8 cellular contexts compared by ENCODE assay signal in the genomic region with DNA sequence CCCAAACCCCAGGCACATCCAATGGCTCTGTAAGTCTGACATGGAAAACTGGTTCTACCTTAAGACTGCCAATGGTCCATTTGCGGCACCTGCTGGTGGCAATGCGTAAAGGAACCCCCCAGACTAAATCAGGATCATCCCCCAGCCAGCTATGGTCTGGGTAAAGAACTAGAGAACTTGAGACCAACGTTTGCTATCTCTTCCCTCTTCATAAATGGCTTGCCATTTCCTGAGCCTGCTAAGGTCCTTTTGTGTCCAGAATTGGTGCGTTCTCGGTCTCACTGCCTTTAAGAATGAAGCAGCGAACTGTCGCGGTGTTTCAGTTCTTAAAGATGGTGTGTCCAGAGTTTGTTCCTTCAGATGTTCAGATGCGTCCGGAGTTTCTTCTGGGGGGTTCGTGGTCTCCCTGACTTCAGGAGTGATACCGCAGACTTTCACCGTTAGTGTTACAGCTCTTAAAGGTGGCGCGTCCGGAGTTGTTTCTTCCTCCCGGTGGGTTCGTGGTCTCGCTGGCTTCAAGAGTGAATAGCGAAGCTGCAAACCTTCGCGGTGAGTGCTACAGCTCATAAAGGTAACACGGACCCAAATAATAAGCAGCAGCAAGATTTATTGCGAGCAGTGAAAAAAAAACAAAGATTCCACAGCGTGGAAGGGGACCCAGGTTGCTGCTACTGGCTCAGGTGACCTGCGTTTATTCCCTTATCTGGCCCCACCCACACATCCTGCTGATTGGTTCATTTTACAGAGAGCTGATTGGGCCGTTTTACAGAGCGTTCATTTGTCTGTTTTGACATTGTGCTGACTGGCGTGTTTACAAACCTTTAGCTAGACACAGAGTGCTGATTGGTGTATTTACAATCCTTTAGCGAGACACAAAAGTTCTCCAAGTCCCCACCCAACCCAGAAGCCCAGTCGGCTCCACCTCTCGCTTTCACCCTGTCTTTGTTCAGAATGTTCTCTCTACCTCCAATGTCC.
DNase-seq lines count a peak whose midpoint lies in the region; ATAC-seq, FAIRE-seq and TF ChIP-seq lines count a peak whose summit lies in the region.

No MANE protein-coding gene starts in this region.

- peak overlapping the region; percentile 86 for H3K4me3 Mint-ChIP-seq in activated CD4-positive, alpha-beta T cell treated with anti-CD3 and anti-CD28 coated beads for 36 hours
- peak overlapping the region; percentile 48 for H3K4me3 Mint-ChIP-seq in endothelial cell (ENCODE audit: unreplicated experiment)

- peak overlapping the region; percentile 78 for H3K27ac ChIP-seq in KOPT-K1 (ENCODE audit: low read depth, low read length, poor library complexity, severe bottlenecking)

- no peaks in the 10 kb centered on the region; the same call in 1 of the 2 replicates for H3K36me3 ChIP-seq in KOPT-K1 (ENCODE audit: insufficient read depth, low read length)

- ATAC-seq in GM21737 (IDR thresholded peaks at IDR 0.05; ENCODE audit: unreplicated experiment) = peak; percentile 59
- peak; percentile 76 for ATAC-seq in activated CD4-positive, alpha-beta T cell treated with anti-CD3 and anti-CD28 coated beads for 36 hours

- H3K36me3 Mint-ChIP-seq in activated CD4-positive, alpha-beta T cell treated with anti-CD3 and anti-CD28 coated beads for 36 hours (ENCODE audit: low read depth) = peaks cover 15% of the 10 kb centered on the region
- peaks cover 10% of the 10 kb centered on the region for H3K36me3 Mint-ChIP-seq in endothelial cell (ENCODE audit: low read depth, unreplicated experiment)

- peak overlapping the region; percentile 99 for H3K27ac Mint-ChIP-seq in activated CD4-positive, alpha-beta T cell treated with anti-CD3 and anti-CD28 coated beads for 36 hours
- peak overlapping the region; percentile 92 for H3K27ac Mint-ChIP-seq in endothelial cell (ENCODE audit: unreplicated experiment)

- H3K9me3 Mint-ChIP-seq in activated CD4-positive, alpha-beta T cell treated with anti-CD3 and anti-CD28 coated beads for 36 hours (ENCODE audit: low read depth) = no peaks in the 10 kb centered on the region
- no peaks in the 10 kb centered on the region for H3K9me3 Mint-ChIP-seq in endothelial cell (ENCODE audit: unreplicated experiment)

- no peaks in the 10 kb centered on the region for H3K27me3 Mint-ChIP-seq in activated CD4-positive, alpha-beta T cell treated with anti-CD3 and anti-CD28 coated beads for 36 hours
- peaks cover 3% of the 10 kb centered on the region for H3K27me3 Mint-ChIP-seq in endothelial cell (ENCODE audit: unreplicated experiment)

- no peak for TF ChIP-seq POLR2A in GM12892 (IDR thresholded peaks at IDR 0.05; ENCODE audit: low read depth, low read length)

- TF ChIP-seq CTCF in endothelial cell (IDR thresholded peaks at IDR 0.05; ENCODE audit: unreplicated experiment) (no peak), foreskin fibroblast (IDR thresholded peaks at IDR 0.05; ENCODE audit: low read depth, low read length) (no peak)

- DNase-seq in GM12892 (ENCODE audit: insufficient read length) (no peak), endothelial cell (ENCODE audit: low spot score) (no peak), foreskin fibroblast (no peak), GM03348 (ENCODE audit: low spot score) (no peak)
- DNase-seq in activated CD4-positive, alpha-beta T cell treated with anti-CD3 and anti-CD28 coated beads for 36 hours = peak; percentile 83
- peak; percentile 74 for DNase-seq in stimulated activated CD4-positive, alpha-beta T cell treated with anti-CD3 and anti-CD28 coated beads, Interleukin-15, amount 100 ng/mL, for 24 hours

- FAIRE-seq in GM12892 (lab: Jason Lieb, UNC) = peak; percentile 99

- no peak overlapping the region for H3K4me3 ChIP-seq in foreskin fibroblast (ENCODE audit: low read depth in 1 of 2, low read length in 2 of 2)

- CTCF ChIA-PET in activated CD4-positive, alpha-beta T cell treated with anti-CD3 and anti-CD28 coated beads for 36 hours (lab: Charles Lee) = interaction anchor here (0.6 to 5.9 kb wide), 35 partner anchors 8 to 668 kb away, joined by 3 to 68 read pairs (median 4); a partner anchor contains a TSS

- peaks cover 87% of the 10 kb centered on the region for H3K4me1 Mint-ChIP-seq in activated CD4-positive, alpha-beta T cell treated with anti-CD3 and anti-CD28 coated beads for 36 hours
- peaks cover 84% of the 10 kb centered on the region for H3K4me1 Mint-ChIP-seq in endothelial cell (ENCODE audit: unreplicated experiment)

- intact Hi-C loops in activated CD4-positive, alpha-beta T cell treated with anti-CD3 and anti-CD28 coated beads for 36 hours (cut with DNase I, micrococcal nuclease) = loop anchor here (1.0 to 10.0 kb wide), 12 partner anchors 10 to 961 kb away; a partner anchor contains a TSS

- POLR2A ChIA-PET in activated CD4-positive, alpha-beta T cell treated with anti-CD3 and anti-CD28 coated beads for 36 hours (lab: Charles Lee) = interaction anchor here (0.6 to 2.9 kb wide), 14 partner anchors 9 to 962 kb away, joined by 3 to 18 read pairs (median 6); no protein-coding TSS in a partner anchor

- H3K9me3 ChIP-seq in KOPT-K1 (ENCODE audit: insufficient read depth, low read length, poor library complexity, severe bottlenecking) = no peaks in the 10 kb centered on the region

Comparison
In these comparisons a context has a peak if more than half of its experiments do, and no peak if none do; other contexts are left out.
1. DNase-seq: peak in activated CD4-positive, alpha-beta T cell treated with anti-CD3 and anti-CD28 coated beads for 36 hours (single experiment) and stimulated activated CD4-positive, alpha-beta T cell treated with anti-CD3 and anti-CD28 coated beads, Interleukin-15, amount 100 ng/mL, for 24 hours (single experiment); none in GM12892 (single experiment), endothelial cell (single experiment), foreskin fibroblast (0 of 2) and GM03348 (single experiment).